ENCODE assay signal across 1 cellular context in genomic region chr12:69026341-69026740, GRCh38.
TF ChIP-seq lines count a peak whose summit lies in the region.

No MANE protein-coding gene starts in this region.

TF ChIP-seq in GM23338, 12 proteins besides CTCF, POLR2A, EP300 and RAD21 (continued from another document):
- TF ChIP-seq ZNF462 (CRISPR knock-in tag; IDR thresholded peaks at IDR 0.05) (no peak), EZH2 (IDR thresholded peaks at IDR 0.05; ENCODE audit: low read depth, unreplicated experiment) (no peak), REST (IDR thresholded peaks at IDR 0.05; ENCODE audit: unreplicated experiment) (no peak), NANOG (IDR thresholded peaks at IDR 0.05; ENCODE audit: borderline replicate concordance) (no peak), CREB1 (CRISPR knock-in tag; IDR thresholded peaks at IDR 0.05; ENCODE audit: low read depth) (no peak), JUNB (IDR thresholded peaks at IDR 0.05; ENCODE audit: unreplicated experiment) (no peak), EZH2phosphoT487 (IDR thresholded peaks at IDR 0.05; ENCODE audit: unreplicated experiment) (no peak), ETS1 (IDR thresholded peaks at IDR 0.05) (no peak)
TF ChIP-seq in GM23338: peak in this region for 0.
